In genomic region chr4:158821228-158822009, GRCh38 we compare ENCODE assay signal across 8 cellular contexts. TPM values are rescaled to one million over a fixed set of nuclear protein-coding genes. Genes with fewer than 3 reads are reported as not detected.
DNase-seq lines count a peak whose midpoint lies in the region; ATAC-seq and TF ChIP-seq lines count a peak whose summit lies in the region.

No MANE protein-coding gene starts in this region.

- TF ChIP-seq CTCF in foreskin fibroblast (IDR thresholded peaks at IDR 0.05; ENCODE audit: low read depth, low read length): no peak
- no peak for TF ChIP-seq CTCF in esophagus muscularis mucosa (IDR thresholded peaks at IDR 0.05)

- no peak for TF ChIP-seq POLR2A in esophagus muscularis mucosa (IDR thresholded peaks at IDR 0.05; ENCODE audit: low read depth)

- H3K4me3 ChIP-seq in foreskin fibroblast (ENCODE audit: low read depth in 1 of 2, low read length in 2 of 2): no peak overlapping the region
- no peak overlapping the region for H3K4me3 ChIP-seq in esophagus muscularis mucosa

- no peaks in the 10 kb centered on the region for H3K27me3 ChIP-seq in esophagus muscularis mucosa

- peaks cover 67 to 89% (median 83%) of the 10 kb centered on the region in 4 donors for H3K4me1 ChIP-seq in esophagus muscularis mucosa

- H3K27ac ChIP-seq in esophagus muscularis mucosa (replicated peaks in 1 of 4): peak overlapping the region in 2 of 4 donors; percentile 5 to 17

- no peak for TF ChIP-seq EP300 in esophagus muscularis mucosa (IDR thresholded peaks at IDR 0.05)

- H3K9me3 ChIP-seq in esophagus muscularis mucosa: no peaks in the 10 kb centered on the region

- intact Hi-C loops in esophagus muscularis mucosa (cut with DNase I): loop anchor here (5.0 kb wide), 1 partner anchor 54 kb away; the partner anchor contains the start of gene FNIP2

- H3K36me3 ChIP-seq in esophagus muscularis mucosa: no peaks in the 10 kb centered on the region

- ATAC-seq in HG03442 (IDR thresholded peaks at IDR 0.05; ENCODE audit: unreplicated experiment) (peak; percentile 43), HG03108 (IDR thresholded peaks at IDR 0.05; ENCODE audit: unreplicated experiment) (no peak)

- 87% methylated on average over 4 of the region's 4 CpGs for WGBS in esophagus muscularis mucosa

- DNase-seq in stimulated activated CD4-positive, alpha-beta T cell treated with anti-CD3 and anti-CD28 coated beads, Interleukin-1b, Interleukin-23, amount 100 ng/mL, for 48 hours: peak; percentile 45
- no peak for DNase-seq in stimulated activated CD4-positive, alpha-beta T cell treated with anti-CD3 and anti-CD28 coated beads, Interleukin-2, amount 100 ng/mL, for 24 hours
- DNase-seq in foreskin fibroblast: peak; percentile 37 to 70
- DNase-seq in central memory CD4-positive, alpha-beta T cell: no peak
- DNase-seq in T1000 (lab: John Stamatoyannopoulos, UW): no peak
- no peak for DNase-seq in esophagus muscularis mucosa (ENCODE audit: extremely low spot score)

RNA-seq across cellular contexts. Expression of gene FNIP2, which starts 52.6 kb away (rescaled TPM):
- 10 to 100 TPM; 80.0 to 97.7 (median 87.4) TPM for total RNA-seq in esophagus muscularis mucosa

Comparison
In these comparisons a context has a peak if more than half of its experiments do, and no peak if none do; other contexts are left out.
1. DNase-seq: peak in stimulated activated CD4-positive, alpha-beta T cell treated with anti-CD3 and anti-CD28 coated beads, Interleukin-1b, Interleukin-23, amount 100 ng/mL, for 48 hours (single experiment) and foreskin fibroblast (2 of 2); none in stimulated activated CD4-positive, alpha-beta T cell treated with anti-CD3 and anti-CD28 coated beads, Interleukin-2, amount 100 ng/mL, for 24 hours (0 of 2), central memory CD4-positive, alpha-beta T cell (single experiment), T1000 (single experiment) and esophagus muscularis mucosa (single experiment).